1 cellular context compared by ENCODE assay signal in genomic region chr2:105357122-105357521, GRCh38.
A peak's percentile ranks its signal among the peaks of the same experiment; 100 is the strongest.
TF ChIP-seq lines count a peak whose summit lies in the region.

No MANE protein-coding gene starts in this region.

TF ChIP-seq in HepG2, 621 proteins besides CTCF, POLR2A, EP300 and RAD21:
- TF ChIP-seq ZNF160 (CRISPR knock-in tag; IDR thresholded peaks at IDR 0.05) (peak; percentile 90), ATRX (CRISPR knock-in tag; IDR thresholded peaks at IDR 0.05; ENCODE audit: borderline replicate concordance) (no peak)
